Comparison of ENCODE assay signal across 21 cellular contexts in genomic region chr2:19171409-19171808, GRCh38.
DNase-seq lines count a peak whose midpoint lies in the region; ATAC-seq, FAIRE-seq and TF ChIP-seq lines count a peak whose summit lies in the region.
"Had no signal": no experiment of that assay in that cellular context is flagged by ENCODE, and none has a peak within 500 bp of the region (broad histone marks: within the 10 kb centered on the region; RNA-seq: fewer than 3 reads in every experiment).

No MANE protein-coding gene starts in this region.

- no peak overlapping the region for H3K27ac ChIP-seq in GM23248
- no peak overlapping the region for H3K27ac ChIP-seq in astrocyte (ENCODE audit: low read depth, low read length)
- H3K27ac ChIP-seq in right lobe of liver, result no peak overlapping the region
- H3K27ac ChIP-seq: A549 had no signal

- H3K27me3 ChIP-seq in GM23248 (replicated peaks; ENCODE audit: insufficient read depth) (no peaks in the 10 kb centered on the region), astrocyte (ENCODE audit: insufficient read depth, low read length) (no peaks in the 10 kb centered on the region), right lobe of liver (no peaks in the 10 kb centered on the region)

- H3K9ac ChIP-seq in GM23248 (no peak overlapping the region), astrocyte (ENCODE audit: low read length) (no peak overlapping the region)

- H3K4me1 Mint-ChIP-seq in astrocyte (ENCODE audit: low read depth, unreplicated experiment), result no peaks in the 10 kb centered on the region
- H3K4me1 Mint-ChIP-seq: CD4-positive, alpha-beta memory T cell had no signal

- intact Hi-C loops in right lobe of liver (cut with DNase I), result no loop called here
- intact Hi-C loops in cardiac septum (cut with DNase I), result no loop called here

- no peak overlapping the region for H3K4me3 Mint-ChIP-seq in astrocyte (ENCODE audit: unreplicated experiment)
- H3K4me3 Mint-ChIP-seq: CD4-positive, alpha-beta memory T cell had no signal

- H3K4me1 ChIP-seq in GM23248 (ENCODE audit: insufficient read depth), result peaks cover 11% of the 10 kb centered on the region
- peaks cover 3% of the 10 kb centered on the region for H3K4me1 ChIP-seq in astrocyte (ENCODE audit: insufficient read depth, low read length)
- H3K4me1 ChIP-seq in right lobe of liver, result no peaks in the 10 kb centered on the region
- H3K4me1 ChIP-seq: A549 had no signal

- TF ChIP-seq CTCF in astrocyte (IDR thresholded peaks at IDR 0.05; ENCODE audit: insufficient read depth, low read depth, low read length) (no peak), right lobe of liver (IDR thresholded peaks at IDR 0.05) (no peak)

- H3K27me3 Mint-ChIP-seq in astrocyte (ENCODE audit: low read depth, unreplicated experiment), result no peaks in the 10 kb centered on the region
- H3K27me3 Mint-ChIP-seq: CD4-positive, alpha-beta memory T cell had no signal

- no peak for TF ChIP-seq POLR2A in right lobe of liver (IDR thresholded peaks at IDR 0.05)

- H3K9me3 ChIP-seq in GM23248 (ENCODE audit: low read depth) (no peaks in the 10 kb centered on the region), astrocyte (ENCODE audit: insufficient read depth, low read depth, low read length) (no peaks in the 10 kb centered on the region), right lobe of liver (no peaks in the 10 kb centered on the region)

- 78 to 94% methylated on average over 1 of the region's 1 CpG for WGBS in GM23248 (ENCODE audit: low coverage in 1 of 2, low lambda C conversion rate in 2 of 2, missing lambda C conversion rate in 2 of 2), 2 experiments
- 71% methylated on average over 1 of the region's 1 CpG for WGBS in right lobe of liver (ENCODE audit: insufficient coverage, low coverage, low lambda C conversion rate, missing lambda C conversion rate)

- 0 out of 2 replicates have a peak, but pooled peaks cover 7% of the 10 kb centered on the region for H3F3A ChIP-seq in GM23248 (ENCODE audit: insufficient read depth)

- in situ Hi-C loops in GM23248 (cut with MboI), result no loop called here

- ATAC-seq in esophagus mucosa (peak; percentile 69), right lobe of liver (no peak), HG03469 (IDR thresholded peaks at IDR 0.05; ENCODE audit: unreplicated experiment) (no peak)
- ATAC-seq: A549 had no signal

- no peak overlapping the region for H3K27ac Mint-ChIP-seq in astrocyte (ENCODE audit: unreplicated experiment)
- H3K27ac Mint-ChIP-seq: CD4-positive, alpha-beta memory T cell had no signal

- H3K9me2 ChIP-seq in GM23248 (ENCODE audit: insufficient read depth), result no peaks in the 10 kb centered on the region

- DNase-seq in GM23248 (peak; percentile 5), NCI-H82 (lab: John Stamatoyannopoulos, UW) (peak; percentile 76), astrocyte (ENCODE audit: low read depth) (no peak), right lobe of liver (no peak), cardiac septum (ENCODE audit: low spot score) (no peak)
- no peak for DNase-seq in activated CD4-positive, alpha-beta T cell treated with anti-CD3 and anti-CD28 coated beads for 4 hours
- DNase-seq: 8988T; C1 segment of cervical spinal cord; Calu3; CD4-positive, alpha-beta memory T cell; COR-L47; DMS153; DND-41; H7; HCEC 1CT had no signal

- peak; percentile 79 for FAIRE-seq in astrocyte (lab: Jason Lieb, UNC)
- FAIRE-seq: G401.6, GM12892, H1 had no signal

- no peak overlapping the region for H2AFZ ChIP-seq in GM23248
- H2AFZ ChIP-seq in astrocyte (ENCODE audit: low read depth, low read length), result no peak overlapping the region

- H3K36me3 Mint-ChIP-seq in astrocyte (ENCODE audit: low read depth, unreplicated experiment), result no peaks in the 10 kb centered on the region
- H3K36me3 Mint-ChIP-seq: CD4-positive, alpha-beta memory T cell had no signal

- no peak overlapping the region for H3K4me2 ChIP-seq in GM23248 (ENCODE audit: unreplicated experiment)
- H3K4me2 ChIP-seq in astrocyte (ENCODE audit: low read length), result no peak overlapping the region
- H3K4me2 ChIP-seq: A549 had no signal

- H3K79me2 ChIP-seq in GM23248 (ENCODE audit: insufficient read depth) (no peaks in the 10 kb centered on the region), astrocyte (ENCODE audit: insufficient read depth, low read length) (no peaks in the 10 kb centered on the region)

- H3K4me3 ChIP-seq in GM23248 (no peak overlapping the region), astrocyte (ENCODE audit: insufficient read depth, low read depth, low read length) (no peak overlapping the region), right lobe of liver (no peak overlapping the region)
- H3K4me3 ChIP-seq: A549 had no signal

- H4K20me1 ChIP-seq in GM23248 (ENCODE audit: insufficient read depth) (no peaks in the 10 kb centered on the region), astrocyte (ENCODE audit: insufficient read depth, low read length) (no peaks in the 10 kb centered on the region)

- H3K36me3 ChIP-seq in GM23248 (ENCODE audit: low read depth) (no peaks in the 10 kb centered on the region), astrocyte (ENCODE audit: insufficient read depth, low read length) (no peaks in the 10 kb centered on the region), right lobe of liver (no peaks in the 10 kb centered on the region)

- H3K9me3 Mint-ChIP-seq in astrocyte (ENCODE audit: unreplicated experiment), result peaks cover 4% of the 10 kb centered on the region

Comparison
In these comparisons a context has a peak if more than half of its experiments do, and no peak if none do; other contexts are left out.
1. DNase-seq: peak in GM23248 (single experiment) and NCI-H82 (single experiment); none in astrocyte (single experiment), right lobe of liver (0 of 3), cardiac septum (single experiment) and activated CD4-positive, alpha-beta T cell treated with anti-CD3 and anti-CD28 coated beads for 4 hours (0 of 2).